ENCODE assay signal across 16 cellular contexts in genomic region chr1:159855709-159856108, GRCh38. TPM values are rescaled to one million over a fixed set of nuclear protein-coding genes. Genes with fewer than 3 reads are reported as not detected.
DNase-seq lines count a peak whose midpoint lies in the region; ATAC-seq, FAIRE-seq and TF ChIP-seq lines count a peak whose summit lies in the region.
"Had no signal": no experiment of that assay in that cellular context is flagged by ENCODE, and none has a peak within 500 bp of the region (broad histone marks: within the 10 kb centered on the region; RNA-seq: fewer than 3 reads in every experiment).

No MANE protein-coding gene starts in this region.

- H2AFZ ChIP-seq in ACC112 (ENCODE audit: low read length, unreplicated experiment) (no peak overlapping the region), astrocyte (ENCODE audit: low read depth, low read length) (no peak overlapping the region), neuronal stem cell (ENCODE audit: low read length) (no peak overlapping the region)

- TF ChIP-seq POLR2A in Peyer's patch (IDR thresholded peaks at IDR 0.05) = no peak

- H3K4me1 ChIP-seq in ACC112 (ENCODE audit: control insufficient read depth, insufficient read depth, low read length, unreplicated experiment) (peaks cover 20% of the 10 kb centered on the region), astrocyte (ENCODE audit: insufficient read depth, low read length) (peaks cover 30% of the 10 kb centered on the region), neuronal stem cell (ENCODE audit: control insufficient read depth in 2 of 2, insufficient read depth in 1 of 2, low read depth in 1 of 2, low read length in 2 of 2) (peaks cover 0 to 4% of the 10 kb centered on the region in 2 donors), Peyer's patch (peaks cover 0 to 7% (median 2%) of the 10 kb centered on the region in 4 donors)
- H3K4me1 ChIP-seq in CD4-positive, alpha-beta memory T cell (ENCODE audit: insufficient read depth, low read length) = peaks cover 14% of the 10 kb centered on the region

- no peak overlapping the region for H2AK5ac ChIP-seq in neuronal stem cell (ENCODE audit: low read depth, low read length)

- no peak for ATAC-seq in GM19035 (IDR thresholded peaks at IDR 0.05; ENCODE audit: unreplicated experiment)

- no peaks in the 10 kb centered on the region for H3K9me3 ChIP-seq in CD4-positive, alpha-beta memory T cell (ENCODE audit: control insufficient read depth in 1 of 2, low read length in 2 of 2)
- H3K9me3 ChIP-seq in astrocyte (ENCODE audit: insufficient read depth, low read depth, low read length) (no peaks in the 10 kb centered on the region), neuronal stem cell (replicated peaks in 1 of 2; ENCODE audit: control insufficient read depth in 2 of 2, insufficient read depth in 1 of 2, low read depth in 1 of 2, low read length in 2 of 2) (peaks cover 5% of the 10 kb centered on the region in 2 donors), Peyer's patch (no peaks in the 10 kb centered on the region)
- H3K9me3 ChIP-seq: psoas muscle had no signal

- H3K4ac ChIP-seq in neuronal stem cell (ENCODE audit: low read length) = no peak overlapping the region

- no peak overlapping the region for H2BK12ac ChIP-seq in neuronal stem cell (ENCODE audit: low read length)

- no peaks in the 10 kb centered on the region for H3K36me3 ChIP-seq in ACC112 (ENCODE audit: insufficient read depth, low read length)
- H3K36me3 ChIP-seq in CD4-positive, alpha-beta memory T cell (ENCODE audit: insufficient read depth, low read length) = no peaks in the 10 kb centered on the region
- H3K36me3 ChIP-seq in astrocyte (ENCODE audit: insufficient read depth, low read length) = no peaks in the 10 kb centered on the region
- H3K36me3 ChIP-seq in neuronal stem cell (replicated peaks in 1 of 2; ENCODE audit: control insufficient read depth in 2 of 2, insufficient read depth in 2 of 2, low read length in 2 of 2) = no peaks in the 10 kb centered on the region
- no peaks in the 10 kb centered on the region for H3K36me3 ChIP-seq in Peyer's patch

- DNase-seq in CD4-positive, alpha-beta memory T cell = no peak
- DNase-seq in astrocyte (ENCODE audit: low read depth) (no peak), neuronal stem cell (ENCODE audit: low spot score) (no peak), NCI-H2171 treated with DMSO at 0.1 percent for 48 hours (lab: John Stamatoyannopoulos, UW) (no peak), osteocyte (ENCODE audit: extremely low spot score, unreplicated experiment) (no peak), Peyer's patch (no peak)
- DNase-seq: Kasumi-1; NCI-H187 treated with DMSO at 0.1 percent for 48 hours; NCI-H748 treated with DMSO at 0.1 percent for 48 hours; psoas muscle; Right ventricle myocardium superior; stimulated activated CD4-positive, alpha-beta T cell treated with anti-CD3 and anti-CD28 coated beads, Interleukin-1b, Interleukin-23, amount 100 ng/mL, for 48 hours; T1000 had no signal

- H3K27me3 ChIP-seq in ACC112 (ENCODE audit: insufficient read depth, low read length) (no peaks in the 10 kb centered on the region), astrocyte (ENCODE audit: insufficient read depth, low read length) (no peaks in the 10 kb centered on the region), neuronal stem cell (ENCODE audit: control insufficient read depth in 3 of 3, insufficient read depth in 3 of 3, low read depth in 1 of 3, low read length in 3 of 3) (peaks cover 7 to 78% (median 41%) of the 10 kb centered on the region in 3 experiments), Peyer's patch (no peaks in the 10 kb centered on the region)
- H3K27me3 ChIP-seq in CD4-positive, alpha-beta memory T cell (ENCODE audit: insufficient read depth, low read length) = no peaks in the 10 kb centered on the region

- H2BK5ac ChIP-seq in neuronal stem cell (ENCODE audit: low read length) = no peak overlapping the region

- no peaks in the 10 kb centered on the region for H3K79me1 ChIP-seq in neuronal stem cell (ENCODE audit: low read depth, low read length)

- H4K8ac ChIP-seq in neuronal stem cell (ENCODE audit: low read depth, low read length) = no peak overlapping the region

- TF ChIP-seq CTCF in astrocyte (IDR thresholded peaks at IDR 0.05; ENCODE audit: insufficient read depth, low read depth, low read length) (no peak), osteocyte (IDR thresholded peaks at IDR 0.05) (no peak), Peyer's patch (IDR thresholded peaks at IDR 0.05) (no peak)

- no peak overlapping the region for H3K27ac ChIP-seq in ACC112 (ENCODE audit: low read depth, low read length)
- H3K27ac ChIP-seq in CD4-positive, alpha-beta memory T cell (ENCODE audit: low read depth, low read length) = no peak overlapping the region
- H3K27ac ChIP-seq in astrocyte (ENCODE audit: low read depth, low read length) = no peak overlapping the region
- H3K27ac ChIP-seq in neuronal stem cell (replicated peaks; ENCODE audit: low read length) = no peak overlapping the region
- no peak overlapping the region for H3K27ac ChIP-seq in Peyer's patch

- CTCF ChIA-PET in CD4-positive, alpha-beta memory T cell (lab: Charles Lee; ENCODE audit: partially characterized antibody) = interaction anchor here (1.2 to 1.7 kb wide), 2 partner anchors 9 to 37 kb away, joined by 3 to 5 read pairs; no protein-coding TSS in a partner anchor

- POLR2A ChIA-PET in CD4-positive, alpha-beta memory T cell (lab: Charles Lee; ENCODE audit: partially characterized antibody) = interaction anchor here (1.3 to 5.6 kb wide), 4 partner anchors 16 to 75 kb away, joined by 4 to 40 read pairs (median 14); partner anchors contain the start of genes DUSP23, SLAMF8 and TAGLN2

- no peak for FAIRE-seq in astrocyte (lab: Jason Lieb, UNC)

- H3K27ac Mint-ChIP-seq in CD4-positive, alpha-beta memory T cell = peak overlapping the region in 5 of 7 donors; percentile 35 to 85 (median 77)
- H3K27ac Mint-ChIP-seq in astrocyte (ENCODE audit: unreplicated experiment) (no peak overlapping the region), osteocyte (ENCODE audit: unreplicated experiment) (no peak overlapping the region)

- peak overlapping the region in 7 of 8 donors; percentile 44 to 95 (median 82) for H3K4me3 Mint-ChIP-seq in CD4-positive, alpha-beta memory T cell
- no peak overlapping the region for H3K4me3 Mint-ChIP-seq in astrocyte (ENCODE audit: unreplicated experiment)
- H3K4me3 Mint-ChIP-seq in osteocyte (ENCODE audit: unreplicated experiment) = no peak overlapping the region

- intact Hi-C loops in CD4-positive, alpha-beta memory T cell (cut with micrococcal nuclease) = no loop called here

- peaks cover 0 to 4% (median 0%) of the 10 kb centered on the region in 8 donors for H3K9me3 Mint-ChIP-seq in CD4-positive, alpha-beta memory T cell
- H3K9me3 Mint-ChIP-seq in astrocyte (ENCODE audit: unreplicated experiment) (no peaks in the 10 kb centered on the region), osteocyte (ENCODE audit: unreplicated experiment) (no peaks in the 10 kb centered on the region)

- no CpG with 5 or more reads among the region's 34 CpGs for WGBS in neuronal stem cell (ENCODE audit: extremely low coverage in 2 of 2, insufficient read length in 2 of 2, insufficient replicate concordance in 1 of 2), 2 donors

- H3K4me1 Mint-ChIP-seq in CD4-positive, alpha-beta memory T cell = peaks cover 9 to 25% (median 12%) of the 10 kb centered on the region in 4 donors
- peaks cover 19% of the 10 kb centered on the region for H3K4me1 Mint-ChIP-seq in astrocyte (ENCODE audit: low read depth, unreplicated experiment)
- H3K4me1 Mint-ChIP-seq in osteocyte (ENCODE audit: unreplicated experiment) = peaks cover 16% of the 10 kb centered on the region

- H3K14ac ChIP-seq in neuronal stem cell (ENCODE audit: low read length) = no peak overlapping the region

- no peaks in the 10 kb centered on the region for H4K20me1 ChIP-seq in astrocyte (ENCODE audit: insufficient read depth, low read length)

- peak overlapping the region; percentile 89 for H3K4me3 ChIP-seq in ACC112 (ENCODE audit: low read depth, low read length)
- no peak overlapping the region for H3K4me3 ChIP-seq in CD4-positive, alpha-beta memory T cell (ENCODE audit: low read length in 2 of 2)
- H3K4me3 ChIP-seq in astrocyte (ENCODE audit: insufficient read depth, low read depth, low read length) = no peak overlapping the region
- H3K4me3 ChIP-seq in neuronal stem cell (ENCODE audit: low read length in 2 of 2) = no peak overlapping the region
- H3K4me3 ChIP-seq in Peyer's patch = no peak overlapping the region

- H3K4me2 ChIP-seq in astrocyte (ENCODE audit: low read length) = peak overlapping the region; percentile 89
- H3K4me2 ChIP-seq in neuronal stem cell (ENCODE audit: insufficient read depth, low read length, poor library complexity, severe bottlenecking) = no peak overlapping the region

- no peaks in the 10 kb centered on the region for H3K27me3 Mint-ChIP-seq in CD4-positive, alpha-beta memory T cell
- H3K27me3 Mint-ChIP-seq in astrocyte (ENCODE audit: low read depth, unreplicated experiment) = peaks cover 7% of the 10 kb centered on the region
- no peaks in the 10 kb centered on the region for H3K27me3 Mint-ChIP-seq in osteocyte (ENCODE audit: unreplicated experiment)

- no peaks in the 10 kb centered on the region for H3K79me2 ChIP-seq in ACC112 (ENCODE audit: control insufficient read depth, insufficient read depth, low read length, unreplicated experiment)
- H3K79me2 ChIP-seq in astrocyte (ENCODE audit: insufficient read depth, low read length) = no peaks in the 10 kb centered on the region

- H3K36me3 Mint-ChIP-seq in CD4-positive, alpha-beta memory T cell = peaks cover 0 to 1% of the 10 kb centered on the region in 2 donors
- H3K36me3 Mint-ChIP-seq in astrocyte (ENCODE audit: low read depth, unreplicated experiment) (no peaks in the 10 kb centered on the region), osteocyte (ENCODE audit: unreplicated experiment) (no peaks in the 10 kb centered on the region)

- no peak overlapping the region for H2BK120ac ChIP-seq in neuronal stem cell (ENCODE audit: low read depth, low read length)

- no peak overlapping the region for H4K91ac ChIP-seq in neuronal stem cell (ENCODE audit: low read depth, low read length, poor library complexity)

- peak overlapping the region; percentile 13 for H3K23ac ChIP-seq in neuronal stem cell (ENCODE audit: low read depth, low read length, poor library complexity)

- H3K9ac ChIP-seq in astrocyte (ENCODE audit: low read length) (no peak overlapping the region), neuronal stem cell (ENCODE audit: low read depth, low read length, poor library complexity) (no peak overlapping the region)

- no peak overlapping the region for H2BK15ac ChIP-seq in neuronal stem cell (ENCODE audit: low read length)

- H3K18ac ChIP-seq in neuronal stem cell (ENCODE audit: low read length) = peak overlapping the region; percentile 40

RNA-seq across cellular contexts. Expression of gene VSIG8, which starts 6.7 kb away (rescaled TPM):
- not detected for total RNA-seq in CD4-positive, alpha-beta memory T cell
- polyA plus RNA-seq in CD4-positive, alpha-beta memory T cell = not detected
- not detected in 2 replicates for total RNA-seq in astrocyte
- not detected for polyA plus RNA-seq in neuronal stem cell (2013, experiment 1 of 2)
- polyA plus RNA-seq in neuronal stem cell (2013, experiment 2 of 2) = not detected
- not detected in 2 replicates for total RNA-seq in osteocyte
- total RNA-seq in Peyer's patch = under 1 TPM in 1 of 4 donors, not detected in 3; 0.85 TPM
- total RNA-seq: H7, psoas muscle, Right ventricle myocardium superior had no signal
- polyA plus RNA-seq: psoas muscle had no signal

RNA-seq across cellular contexts. Expression of gene SLAMF8, which starts 29.0 kb away (rescaled TPM):
- total RNA-seq in CD4-positive, alpha-beta memory T cell = 1 to 10 TPM; 2.0 TPM
- polyA plus RNA-seq in CD4-positive, alpha-beta memory T cell = not detected
- 1.7 and 3.6 TPM in 2 replicates for total RNA-seq in astrocyte
- polyA plus RNA-seq in neuronal stem cell (2013, experiment 1 of 2) = not detected
- polyA plus RNA-seq in neuronal stem cell (2013, experiment 2 of 2) = not detected
- total RNA-seq in osteocyte = not detected in 2 replicates
- 10 to 100 TPM in 1 of 4 donors, 1 to 10 TPM in 2, not detected in 1; 1.1 to 18.2 (median 2.7) TPM for total RNA-seq in Peyer's patch
- total RNA-seq: H7 had no signal

RNA-seq across cellular contexts. Expression of gene CFAP45, which starts 44.3 kb away (rescaled TPM):
- total RNA-seq in CD4-positive, alpha-beta memory T cell = under 1 TPM in 1 of 2 experiments, not detected in 1; 0.67 TPM
- polyA plus RNA-seq in CD4-positive, alpha-beta memory T cell = under 1 TPM; 0.15 to 0.52 TPM
- 3.2 and 4.3 TPM in 2 replicates for total RNA-seq in astrocyte
- polyA plus RNA-seq in neuronal stem cell (2013, experiment 1 of 2) = 0.32 TPM
- 0.47 TPM for polyA plus RNA-seq in neuronal stem cell (2013, experiment 2 of 2)
- 0.52 and 0.83 TPM in 2 replicates for total RNA-seq in osteocyte
- 1 to 10 TPM in 1 of 4 donors, not detected in 3; 2.5 TPM for total RNA-seq in Peyer's patch

RNA-seq across cellular contexts. Expression of gene FCRL6, which starts 53.5 kb away (rescaled TPM):
- under 1 TPM; 0.41 to 0.55 TPM for total RNA-seq in CD4-positive, alpha-beta memory T cell
- polyA plus RNA-seq in CD4-positive, alpha-beta memory T cell = under 1 TPM; 0.20 to 0.78 TPM
- not detected in 2 replicates for total RNA-seq in astrocyte
- polyA plus RNA-seq in neuronal stem cell (2013, experiment 1 of 2) = 0.03 TPM
- not detected for polyA plus RNA-seq in neuronal stem cell (2013, experiment 2 of 2)
- total RNA-seq in osteocyte = not detected in 2 replicates
- total RNA-seq in Peyer's patch = 10 to 100 TPM in 1 of 4 donors, 1 to 10 TPM in 1, not detected in 2; 2.4 to 13.2 TPM
- total RNA-seq: H7 had no signal

Comparison
In these comparisons a context has a peak if more than half of its experiments do, and no peak if none do; other contexts are left out.
1. H3K27ac Mint-ChIP-seq: peak in CD4-positive, alpha-beta memory T cell (5 of 7); none in astrocyte (single experiment) and osteocyte (single experiment).
2. H3K4me3 Mint-ChIP-seq: peak in CD4-positive, alpha-beta memory T cell (7 of 8); none in astrocyte (single experiment) and osteocyte (single experiment).